Comparison of ENCODE assay signal across 17 cellular contexts in genomic region chr12:58026421-58026820, GRCh38.
"Had no signal": no experiment of that assay in that cellular context is flagged by ENCODE, and none has a peak within 500 bp of the region (broad histone marks: within the 10 kb centered on the region; RNA-seq: fewer than 3 reads in every experiment).

No MANE protein-coding gene starts in this region.

- H3K4me3 ChIP-seq: ascending aorta, cardiac muscle cell, lung, right lobe of liver, smooth muscle cell, upper lobe of right lung had no signal

- DNase-seq: activated CD4-positive, alpha-beta T cell treated with anti-CD3 and anti-CD28 coated beads, Interleukin-2, amount 10 ng/mL, durations not matched to agents 7 days and 5 days; activated CD8-positive, alpha-beta memory T cell treated with anti-CD3 and anti-CD28 coated beads, Interleukin-2, amount 50 U/mL, for 4 hours; activated effector memory CD4-positive, alpha-beta T cell treated with Interleukin-2 at 50 U/mL for 16 hours; activated naive CD4-positive, alpha-beta T cell treated with anti-CD3 and anti-CD28 coated beads, Interleukin-2, amount 50 U/mL, for 16 hours; activated T-cell treated with anti-CD3 and anti-CD28 coated beads, Interleukin-2, amount 50 U/mL, for 4 hours; foreskin keratinocyte; glutamatergic neuron; hippocampal formation; islet precursor cell; right lobe of liver; stimulated activated CD4-positive, alpha-beta T cell treated with anti-CD3 and anti-CD28 coated beads, Interleukin-4, amount 100 ng/mL, for 1 hour; T1000; upper lobe of right lung had no signal

- H3K9me3 ChIP-seq: ascending aorta, right lobe of liver, upper lobe of right lung had no signal

- H3K4me1 ChIP-seq: ascending aorta, right lobe of liver, upper lobe of right lung had no signal

- H3K27me3 ChIP-seq: ascending aorta, cardiac muscle cell, foreskin keratinocyte, right lobe of liver, upper lobe of right lung had no signal

- H3K36me3 ChIP-seq: ascending aorta, cardiac muscle cell, right lobe of liver, upper lobe of right lung had no signal

- H3K27ac ChIP-seq: ascending aorta, cardiac muscle cell, foreskin keratinocyte, right lobe of liver, upper lobe of right lung had no signal
